In the genomic region with DNA sequence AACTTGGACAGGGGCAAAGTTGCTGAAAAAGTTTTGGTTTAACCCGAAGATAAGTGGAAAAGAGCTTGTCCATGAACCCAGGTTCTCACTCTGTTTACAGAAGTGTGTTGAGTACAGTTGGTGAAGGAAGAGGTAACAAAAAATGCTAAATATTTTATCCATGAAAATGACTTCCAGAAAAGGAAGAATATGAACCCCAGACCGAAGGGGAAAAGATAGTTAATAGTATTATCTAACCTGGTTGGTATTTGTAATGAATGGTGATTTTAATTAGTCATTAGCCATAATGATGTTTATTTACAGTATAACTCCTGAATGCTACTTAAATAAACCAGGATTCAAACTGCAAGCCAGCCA, we compare ENCODE assay signal across 1 cellular context.
TF ChIP-seq lines count a peak whose summit lies in the region.

No MANE protein-coding gene starts in this region.

TF ChIP-seq in H1, 55 proteins besides CTCF, POLR2A, EP300 and RAD21:
- TF ChIP-seq SIN3A (conservative IDR thresholded peaks at IDR 0.05 in 1 of 2, IDR thresholded peaks at IDR 0.05 in 1 of 2; ENCODE audit: low read depth in 1 of 2, low read length in 2 of 2) = no peak
- TF ChIP-seq HDAC2 (IDR thresholded peaks at IDR 0.05; ENCODE audit: borderline replicate concordance in 1 of 2, low read depth in 2 of 2, low read length in 2 of 2) = no peak
- no peak for TF ChIP-seq SAP30 (IDR thresholded peaks at IDR 0.05; ENCODE audit: insufficient read depth, insufficient replicate concordance, low read length)
- no peak for TF ChIP-seq RXRA (IDR thresholded peaks at IDR 0.05; ENCODE audit: insufficient read depth, low read depth, low read length)
- no peak for TF ChIP-seq GTF2F1 (IDR thresholded peaks at IDR 0.05; ENCODE audit: borderline replicate concordance, low read depth, low read length)
